In the genomic region with DNA sequence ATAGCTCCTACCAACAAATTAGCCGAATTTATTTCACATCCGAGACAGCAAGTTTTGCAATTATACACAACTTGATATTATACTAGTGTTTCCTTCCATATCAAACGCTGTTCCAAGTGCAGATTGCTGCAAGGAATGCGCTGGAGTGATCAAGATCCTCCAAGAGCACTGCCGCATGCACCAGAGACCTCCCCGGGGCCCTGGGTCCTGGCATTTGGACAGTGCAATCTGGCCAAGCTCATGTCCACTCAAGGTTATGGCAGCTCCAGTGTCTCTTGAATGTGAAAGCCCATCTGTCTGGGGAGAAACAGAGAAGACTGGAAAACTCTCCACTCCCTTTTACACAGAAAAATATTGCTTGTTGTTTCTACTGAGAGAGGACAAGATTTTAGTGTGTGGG, we compare ENCODE assay signal across 1 cellular context.
TF ChIP-seq lines count a peak whose summit lies in the region.

No MANE protein-coding gene starts in this region.

TF ChIP-seq in SK-N-SH, 30 proteins besides CTCF, POLR2A, EP300 and RAD21 (continued from another document):
- TF ChIP-seq GABPA (IDR thresholded peaks at IDR 0.05; ENCODE audit: low read depth) (no peak), FOSL2 (IDR thresholded peaks at IDR 0.05; ENCODE audit: borderline replicate concordance, low read depth) (no peak), GATA2 (CRISPR knock-in tag; IDR thresholded peaks at IDR 0.05) (no peak), NRF1 (IDR thresholded peaks at IDR 0.05; ENCODE audit: low read depth, low read length) (no peak), RXRA (IDR thresholded peaks at IDR 0.05; ENCODE audit: borderline replicate concordance, low read depth) (no peak)
- TF ChIP-seq, protein P1, sequence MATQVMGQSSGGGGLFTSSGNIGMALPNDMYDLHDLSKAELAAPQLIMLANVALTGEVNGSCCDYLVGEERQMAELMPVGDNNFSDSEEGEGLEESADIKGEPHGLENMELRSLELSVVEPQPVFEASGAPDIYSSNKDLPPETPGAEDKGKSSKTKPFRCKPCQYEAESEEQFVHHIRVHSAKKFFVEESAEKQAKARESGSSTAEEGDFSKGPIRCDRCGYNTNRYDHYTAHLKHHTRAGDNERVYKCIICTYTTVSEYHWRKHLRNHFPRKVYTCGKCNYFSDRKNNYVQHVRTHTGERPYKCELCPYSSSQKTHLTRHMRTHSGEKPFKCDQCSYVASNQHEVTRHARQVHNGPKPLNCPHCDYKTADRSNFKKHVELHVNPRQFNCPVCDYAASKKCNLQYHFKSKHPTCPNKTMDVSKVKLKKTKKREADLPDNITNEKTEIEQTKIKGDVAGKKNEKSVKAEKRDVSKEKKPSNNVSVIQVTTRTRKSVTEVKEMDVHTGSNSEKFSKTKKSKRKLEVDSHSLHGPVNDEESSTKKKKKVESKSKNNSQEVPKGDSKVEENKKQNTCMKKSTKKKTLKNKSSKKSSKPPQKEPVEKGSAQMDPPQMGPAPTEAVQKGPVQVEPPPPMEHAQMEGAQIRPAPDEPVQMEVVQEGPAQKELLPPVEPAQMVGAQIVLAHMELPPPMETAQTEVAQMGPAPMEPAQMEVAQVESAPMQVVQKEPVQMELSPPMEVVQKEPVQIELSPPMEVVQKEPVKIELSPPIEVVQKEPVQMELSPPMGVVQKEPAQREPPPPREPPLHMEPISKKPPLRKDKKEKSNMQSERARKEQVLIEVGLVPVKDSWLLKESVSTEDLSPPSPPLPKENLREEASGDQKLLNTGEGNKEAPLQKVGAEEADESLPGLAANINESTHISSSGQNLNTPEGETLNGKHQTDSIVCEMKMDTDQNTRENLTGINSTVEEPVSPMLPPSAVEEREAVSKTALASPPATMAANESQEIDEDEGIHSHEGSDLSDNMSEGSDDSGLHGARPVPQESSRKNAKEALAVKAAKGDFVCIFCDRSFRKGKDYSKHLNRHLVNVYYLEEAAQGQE (IDR thresholded peaks at IDR 0.05; ENCODE audit: low read depth, low read length): no peak
- TF ChIP-seq, protein P2, sequence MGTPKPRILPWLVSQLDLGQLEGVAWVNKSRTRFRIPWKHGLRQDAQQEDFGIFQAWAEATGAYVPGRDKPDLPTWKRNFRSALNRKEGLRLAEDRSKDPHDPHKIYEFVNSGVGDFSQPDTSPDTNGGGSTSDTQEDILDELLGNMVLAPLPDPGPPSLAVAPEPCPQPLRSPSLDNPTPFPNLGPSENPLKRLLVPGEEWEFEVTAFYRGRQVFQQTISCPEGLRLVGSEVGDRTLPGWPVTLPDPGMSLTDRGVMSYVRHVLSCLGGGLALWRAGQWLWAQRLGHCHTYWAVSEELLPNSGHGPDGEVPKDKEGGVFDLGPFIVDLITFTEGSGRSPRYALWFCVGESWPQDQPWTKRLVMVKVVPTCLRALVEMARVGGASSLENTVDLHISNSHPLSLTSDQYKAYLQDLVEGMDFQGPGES (IDR thresholded peaks at IDR 0.05; ENCODE audit: low read depth, low read length): no peak
- TF ChIP-seq, protein P3, sequence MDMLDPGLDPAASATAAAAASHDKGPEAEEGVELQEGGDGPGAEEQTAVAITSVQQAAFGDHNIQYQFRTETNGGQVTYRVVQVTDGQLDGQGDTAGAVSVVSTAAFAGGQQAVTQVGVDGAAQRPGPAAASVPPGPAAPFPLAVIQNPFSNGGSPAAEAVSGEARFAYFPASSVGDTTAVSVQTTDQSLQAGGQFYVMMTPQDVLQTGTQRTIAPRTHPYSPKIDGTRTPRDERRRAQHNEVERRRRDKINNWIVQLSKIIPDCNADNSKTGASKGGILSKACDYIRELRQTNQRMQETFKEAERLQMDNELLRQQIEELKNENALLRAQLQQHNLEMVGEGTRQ (IDR thresholded peaks at IDR 0.05; ENCODE audit: borderline replicate concordance, low read depth, low read length): no peak
- TF ChIP-seq, protein P4, sequence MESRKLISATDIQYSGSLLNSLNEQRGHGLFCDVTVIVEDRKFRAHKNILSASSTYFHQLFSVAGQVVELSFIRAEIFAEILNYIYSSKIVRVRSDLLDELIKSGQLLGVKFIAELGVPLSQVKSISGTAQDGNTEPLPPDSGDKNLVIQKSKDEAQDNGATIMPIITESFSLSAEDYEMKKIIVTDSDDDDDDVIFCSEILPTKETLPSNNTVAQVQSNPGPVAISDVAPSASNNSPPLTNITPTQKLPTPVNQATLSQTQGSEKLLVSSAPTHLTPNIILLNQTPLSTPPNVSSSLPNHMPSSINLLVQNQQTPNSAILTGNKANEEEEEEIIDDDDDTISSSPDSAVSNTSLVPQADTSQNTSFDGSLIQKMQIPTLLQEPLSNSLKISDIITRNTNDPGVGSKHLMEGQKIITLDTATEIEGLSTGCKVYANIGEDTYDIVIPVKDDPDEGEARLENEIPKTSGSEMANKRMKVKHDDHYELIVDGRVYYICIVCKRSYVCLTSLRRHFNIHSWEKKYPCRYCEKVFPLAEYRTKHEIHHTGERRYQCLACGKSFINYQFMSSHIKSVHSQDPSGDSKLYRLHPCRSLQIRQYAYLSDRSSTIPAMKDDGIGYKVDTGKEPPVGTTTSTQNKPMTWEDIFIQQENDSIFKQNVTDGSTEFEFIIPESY (IDR thresholded peaks at IDR 0.05; ENCODE audit: borderline replicate concordance, low read depth): no peak
